ENCODE assay signal across 1 cellular context in genomic region chr7:116502201-116503096, GRCh38.
A peak's percentile ranks its signal among the peaks of the same experiment; 100 is the strongest.
TF ChIP-seq lines count a peak whose summit lies in the region.

No MANE protein-coding gene starts in this region.

TF ChIP-seq in HEK293, 187 proteins besides CTCF, POLR2A, EP300 and RAD21 (continued from another document):
- TF ChIP-seq, protein P1, sequence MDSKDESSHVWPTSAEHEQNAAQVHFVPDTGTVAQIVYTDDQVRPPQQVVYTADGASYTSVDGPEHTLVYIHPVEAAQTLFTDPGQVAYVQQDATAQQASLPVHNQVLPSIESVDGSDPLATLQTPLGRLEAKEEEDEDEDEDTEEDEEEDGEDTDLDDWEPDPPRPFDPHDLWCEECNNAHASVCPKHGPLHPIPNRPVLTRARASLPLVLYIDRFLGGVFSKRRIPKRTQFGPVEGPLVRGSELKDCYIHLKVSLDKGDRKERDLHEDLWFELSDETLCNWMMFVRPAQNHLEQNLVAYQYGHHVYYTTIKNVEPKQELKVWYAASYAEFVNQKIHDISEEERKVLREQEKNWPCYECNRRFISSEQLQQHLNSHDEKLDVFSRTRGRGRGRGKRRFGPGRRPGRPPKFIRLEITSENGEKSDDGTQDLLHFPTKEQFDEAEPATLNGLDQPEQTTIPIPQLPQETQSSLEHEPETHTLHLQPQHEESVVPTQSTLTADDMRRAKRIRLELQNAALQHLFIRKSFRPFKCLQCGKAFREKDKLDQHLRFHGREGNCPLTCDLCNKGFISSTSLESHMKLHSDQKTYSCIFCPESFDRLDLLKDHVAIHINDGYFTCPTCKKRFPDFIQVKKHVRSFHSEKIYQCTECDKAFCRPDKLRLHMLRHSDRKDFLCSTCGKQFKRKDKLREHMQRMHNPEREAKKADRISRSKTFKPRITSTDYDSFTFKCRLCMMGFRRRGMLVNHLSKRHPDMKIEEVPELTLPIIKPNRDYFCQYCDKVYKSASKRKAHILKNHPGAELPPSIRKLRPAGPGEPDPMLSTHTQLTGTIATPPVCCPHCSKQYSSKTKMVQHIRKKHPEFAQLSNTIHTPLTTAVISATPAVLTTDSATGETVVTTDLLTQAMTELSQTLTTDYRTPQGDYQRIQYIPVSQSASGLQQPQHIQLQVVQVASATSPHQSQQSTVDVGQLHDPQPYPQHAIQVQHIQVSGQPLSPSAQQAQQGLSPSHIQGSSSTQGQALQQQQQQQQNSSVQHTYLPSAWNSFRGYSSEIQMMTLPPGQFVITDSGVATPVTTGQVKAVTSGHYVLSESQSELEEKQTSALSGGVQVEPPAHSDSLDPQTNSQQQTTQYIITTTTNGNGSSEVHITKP (tag by site-specific recombination; IDR thresholded peaks at IDR 0.05), result no peak
- TF ChIP-seq PRDM6 (tag by site-specific recombination; IDR thresholded peaks at IDR 0.05), result peak; percentile 75
- TF ChIP-seq ZNF350 (tag by site-specific recombination; IDR thresholded peaks at IDR 0.05), result no peak
- no peak for TF ChIP-seq ZNF670 (tag by site-specific recombination; IDR thresholded peaks at IDR 0.05; ENCODE audit: low read depth)
- no peak for TF ChIP-seq SP7 (tag by site-specific recombination; IDR thresholded peaks at IDR 0.05)
- TF ChIP-seq ZNF629 (tag by site-specific recombination; IDR thresholded peaks at IDR 0.05), result no peak
- 0 out of 2 replicates have a peak, but pooled peaks have one; percentile 14 for TF ChIP-seq IKZF3 (tag by site-specific recombination; IDR thresholded peaks at IDR 0.05)
- no peak for TF ChIP-seq ZNF26 (tag by site-specific recombination; IDR thresholded peaks at IDR 0.05)
